2 cellular contexts compared by ENCODE assay signal in genomic region chr7:44565097-44565794, GRCh38.
A peak's percentile ranks its signal among the peaks of the same experiment; 100 is the strongest.
TF ChIP-seq lines count a peak whose summit lies in the region.

No MANE protein-coding gene starts in this region.

TF ChIP-seq in HEK293T, 16 proteins besides CTCF, POLR2A, EP300 and RAD21:
- peak; percentile 72; the same call in 1 of the 2 replicates for TF ChIP-seq HDGF (IDR thresholded peaks at IDR 0.05; ENCODE audit: borderline replicate concordance)
- no peak for TF ChIP-seq ELF4 (IDR thresholded peaks at IDR 0.05)
- no peak for TF ChIP-seq FOXA1 (IDR thresholded peaks at IDR 0.05)
- no peak for TF ChIP-seq ARNT (IDR thresholded peaks at IDR 0.05)
- no peak for TF ChIP-seq FOXM1 (IDR thresholded peaks at IDR 0.05; ENCODE audit: borderline replicate concordance)
- TF ChIP-seq ZNF384 (IDR thresholded peaks at IDR 0.05): no peak
- TF ChIP-seq LEF1 (IDR thresholded peaks at IDR 0.05; ENCODE audit: borderline replicate concordance): no peak
- no peak for TF ChIP-seq FOXK2 (IDR thresholded peaks at IDR 0.05)

TF ChIP-seq in HepG2, 621 proteins besides CTCF, POLR2A, EP300 and RAD21 (continues in another document):
- TF ChIP-seq KDM2A (CRISPR knock-in tag; IDR thresholded peaks at IDR 0.05; ENCODE audit: borderline replicate concordance, low read depth) (peak; percentile 54), ZFP37 (CRISPR knock-in tag; IDR thresholded peaks at IDR 0.05; ENCODE audit: borderline replicate concordance) (no peak), CEBPB (IDR thresholded peaks at IDR 0.05; ENCODE audit: borderline replicate concordance, low read depth, low read length) (no peak), ZNF7 (CRISPR knock-in tag; IDR thresholded peaks at IDR 0.05) (no peak), TFAP4 (IDR thresholded peaks at IDR 0.05; ENCODE audit: borderline replicate concordance, low read depth) (peak; percentile 61; the same call in 1 of the 2 replicates), SNAPC4 (CRISPR knock-in tag; IDR thresholded peaks at IDR 0.05) (no peak), UBTF (CRISPR knock-in tag; IDR thresholded peaks at IDR 0.05) (0 out of 2 replicates have a peak, but pooled peaks have one; percentile 11), ZNF138 (CRISPR knock-in tag; IDR thresholded peaks at IDR 0.05; ENCODE audit: low read depth) (no peak), PAX8 (CRISPR knock-in tag; IDR thresholded peaks at IDR 0.05; ENCODE audit: borderline replicate concordance) (no peak), ZNF598 (CRISPR knock-in tag; IDR thresholded peaks at IDR 0.05; ENCODE audit: borderline replicate concordance) (peak; percentile 52; the same call in 1 of the 2 replicates), ZNF784 (CRISPR knock-in tag; IDR thresholded peaks at IDR 0.05; ENCODE audit: borderline replicate concordance) (no peak), RFXAP (CRISPR knock-in tag; IDR thresholded peaks at IDR 0.05; ENCODE audit: borderline replicate concordance) (0 out of 2 replicates have a peak, but pooled peaks have one; percentile 8), MXD4 (CRISPR knock-in tag; IDR thresholded peaks at IDR 0.05) (0 out of 2 replicates have a peak, but pooled peaks have one; percentile 41), YY1 (IDR thresholded peaks at IDR 0.05; ENCODE audit: insufficient read depth, insufficient replicate concordance, low read depth, low read length) (peak; percentile 60), LBX2 (CRISPR knock-in tag; IDR thresholded peaks at IDR 0.05; ENCODE audit: borderline replicate concordance) (no peak), ZBTB26 (CRISPR knock-in tag; IDR thresholded peaks at IDR 0.05; ENCODE audit: borderline replicate concordance) (no peak), ATF6 (CRISPR knock-in tag; conservative IDR thresholded peaks at IDR 0.05) (no peak), MAF1 (CRISPR knock-in tag; IDR thresholded peaks at IDR 0.05; ENCODE audit: borderline replicate concordance) (0 out of 2 replicates have a peak, but pooled peaks have one; percentile 35), ZNF556 (CRISPR knock-in tag; IDR thresholded peaks at IDR 0.05; ENCODE audit: borderline replicate concordance) (no peak), RBFOX2 (IDR thresholded peaks at IDR 0.05; ENCODE audit: low read depth, low read length) (peak; percentile 48; the same call in 1 of the 2 replicates), PHF5A (CRISPR knock-in tag; IDR thresholded peaks at IDR 0.05; ENCODE audit: low read depth, unreplicated experiment) (peak; percentile 68), NKX3-1 (CRISPR knock-in tag; IDR thresholded peaks at IDR 0.05) (no peak), GATAD2A (CRISPR knock-in tag; IDR thresholded peaks at IDR 0.05) (0 out of 2 replicates have a peak, but pooled peaks have one; percentile 22), HOXD1 (CRISPR knock-in tag; IDR thresholded peaks at IDR 0.05) (no peak), NR2F6 (IDR thresholded peaks at IDR 0.05) (no peak), NR2F6 (CRISPR knock-in tag; IDR thresholded peaks at IDR 0.05) (no peak), ZFP36L2 (CRISPR knock-in tag; IDR thresholded peaks at IDR 0.05) (no peak), KLF6 (CRISPR knock-in tag; IDR thresholded peaks at IDR 0.05) (0 out of 2 replicates have a peak, but pooled peaks have one; percentile 52), RBAK (CRISPR knock-in tag; IDR thresholded peaks at IDR 0.05) (no peak), IKZF5 (CRISPR knock-in tag; IDR thresholded peaks at IDR 0.05) (no peak), RXRB (CRISPR knock-in tag; IDR thresholded peaks at IDR 0.05; ENCODE audit: borderline replicate concordance) (peak; percentile 21; the same call in 1 of the 2 replicates), MED1 (CRISPR knock-in tag; IDR thresholded peaks at IDR 0.05) (peak; percentile 39; the same call in 1 of the 2 replicates), SRSF9 (IDR thresholded peaks at IDR 0.05; ENCODE audit: borderline replicate concordance, insufficient read depth, low read depth, low read length, poor library complexity, severe bottlenecking) (no peak), KLF15 (CRISPR knock-in tag; IDR thresholded peaks at IDR 0.05; ENCODE audit: borderline replicate concordance) (no peak), PLSCR1 (CRISPR knock-in tag; IDR thresholded peaks at IDR 0.05; ENCODE audit: borderline replicate concordance) (no peak), KDM3A (CRISPR knock-in tag; IDR thresholded peaks at IDR 0.05; ENCODE audit: low read depth) (peak; percentile 52; the same call in 1 of the 2 replicates), ZBTB2 (CRISPR knock-in tag; IDR thresholded peaks at IDR 0.05; ENCODE audit: low read depth) (no peak), PITX1 (CRISPR knock-in tag; IDR thresholded peaks at IDR 0.05) (no peak)
